In the genomic region with DNA sequence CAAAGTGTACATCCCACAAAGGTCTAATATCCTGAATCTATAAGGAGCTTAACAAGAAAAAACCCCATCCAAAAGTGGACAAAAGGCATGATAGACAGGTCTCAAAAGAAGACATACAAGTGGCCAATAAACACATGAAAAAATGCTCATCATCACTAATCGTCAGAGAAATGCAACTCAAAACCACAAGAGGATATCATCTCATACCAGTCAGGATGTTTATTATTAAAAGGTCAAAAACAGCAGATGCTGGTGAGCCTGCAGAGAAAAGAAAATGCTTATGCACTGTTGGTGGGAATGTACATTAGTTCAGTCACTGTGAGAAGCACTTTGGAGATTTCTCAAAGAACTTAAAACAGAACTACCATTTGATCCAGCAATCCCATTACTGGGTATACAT, we compare ENCODE assay signal across 18 cellular contexts. TPM values are rescaled to one million over a fixed set of nuclear protein-coding genes. Genes with fewer than 3 reads are reported as not detected.
DNase-seq lines count a peak whose midpoint lies in the region; ATAC-seq and TF ChIP-seq lines count a peak whose summit lies in the region.
"Had no signal": no experiment of that assay in that cellular context is flagged by ENCODE, and none has a peak within 500 bp of the region (broad histone marks: within the 10 kb centered on the region; RNA-seq: fewer than 3 reads in every experiment).

No MANE protein-coding gene starts in this region.

- intact Hi-C loops in vagina (cut with DNase I) = no loop called here

- peak overlapping the region in 1 of 2 donors; percentile 29 for H3K4me3 Mint-ChIP-seq in activated T-cell treated with anti-CD3 and anti-CD28 coated beads, Interleukin-2, amount 50 U/mL, for 72 hours
- H3K4me3 Mint-ChIP-seq in T-helper 17 cell (no peak overlapping the region), osteocyte (ENCODE audit: unreplicated experiment) (no peak overlapping the region)
- H3K4me3 Mint-ChIP-seq in central memory CD8-positive, alpha-beta T cell = peak overlapping the region; percentile 24
- H3K4me3 Mint-ChIP-seq: activated naive CD8-positive, alpha-beta T cell had no signal

- H3K4me3 ChIP-seq in vagina = no peak overlapping the region
- H3K4me3 ChIP-seq: ovary, tibial artery had no signal

- H3K9me3 ChIP-seq in T-helper 17 cell (ENCODE audit: control insufficient read depth, low read length, poor library complexity, severe bottlenecking) (no peaks in the 10 kb centered on the region), vagina (no peaks in the 10 kb centered on the region)
- H3K9me3 ChIP-seq: ovary had no signal

- no peak overlapping the region for H3K27ac ChIP-seq in vagina
- H3K27ac ChIP-seq: ovary, tibial artery had no signal

- peak in 1 of 2 donors; percentile 58 for ATAC-seq in activated T-cell treated with anti-CD3 and anti-CD28 coated beads, Interleukin-2, amount 50 U/mL, for 72 hours (replicated peaks in 1 of 2)
- ATAC-seq in T-helper 17 cell = peak; percentile 71
- peak; percentile 86 for ATAC-seq in central memory CD8-positive, alpha-beta T cell (replicated peaks; ENCODE audit: extremely low read depth, poor library complexity, severe bottlenecking)

- H3K27me3 ChIP-seq in vagina = no peaks in the 10 kb centered on the region
- H3K27me3 ChIP-seq: ovary, tibial artery had no signal

- no peak for TF ChIP-seq POLR2A in vagina (IDR thresholded peaks at IDR 0.05)

- H3K27me3 Mint-ChIP-seq in activated T-cell treated with anti-CD3 and anti-CD28 coated beads, Interleukin-2, amount 50 U/mL, for 72 hours (ENCODE audit: low read depth) = no peaks in the 10 kb centered on the region
- H3K27me3 Mint-ChIP-seq in T-helper 17 cell = no peaks in the 10 kb centered on the region
- no peaks in the 10 kb centered on the region for H3K27me3 Mint-ChIP-seq in central memory CD8-positive, alpha-beta T cell
- H3K27me3 Mint-ChIP-seq in osteocyte (ENCODE audit: unreplicated experiment) = peaks cover 24% of the 10 kb centered on the region
- H3K27me3 Mint-ChIP-seq: activated naive CD8-positive, alpha-beta T cell had no signal

- no peak for TF ChIP-seq CTCF in vagina (IDR thresholded peaks at IDR 0.05)
- no peak for TF ChIP-seq CTCF in osteocyte (IDR thresholded peaks at IDR 0.05)

- no peaks in the 10 kb centered on the region for H3K4me1 ChIP-seq in vagina
- H3K4me1 ChIP-seq: tibial artery had no signal

- peak overlapping the region; percentile 80 for H3K27ac Mint-ChIP-seq in activated T-cell treated with anti-CD3 and anti-CD28 coated beads, Interleukin-2, amount 50 U/mL, for 72 hours
- H3K27ac Mint-ChIP-seq in T-helper 17 cell = peak overlapping the region; percentile 83
- peak overlapping the region; percentile 93 for H3K27ac Mint-ChIP-seq in central memory CD8-positive, alpha-beta T cell (ENCODE audit: low read depth)
- H3K27ac Mint-ChIP-seq in osteocyte (ENCODE audit: unreplicated experiment) = no peak overlapping the region
- H3K27ac Mint-ChIP-seq: activated naive CD8-positive, alpha-beta T cell had no signal

- peaks cover 0 to under 1% of the 10 kb centered on the region in 2 donors for H3K36me3 Mint-ChIP-seq in activated T-cell treated with anti-CD3 and anti-CD28 coated beads, Interleukin-2, amount 50 U/mL, for 72 hours (ENCODE audit: insufficient read depth in 2 of 2)
- H3K36me3 Mint-ChIP-seq in T-helper 17 cell (ENCODE audit: low read depth) (peaks cover 2% of the 10 kb centered on the region), osteocyte (ENCODE audit: unreplicated experiment) (no peaks in the 10 kb centered on the region)
- H3K36me3 Mint-ChIP-seq in central memory CD8-positive, alpha-beta T cell (ENCODE audit: insufficient read depth) = no peaks in the 10 kb centered on the region

- DNase-seq in activated T-cell treated with anti-CD3 and anti-CD28 coated beads, Interleukin-2, amount 50 U/mL, for 72 hours = no peak
- no peak for DNase-seq in activated T-cell treated with anti-CD3 and anti-CD28 coated beads, Interleukin-2, amount 50 U/mL, for 48 hours
- DNase-seq in T-helper 17 cell = no peak
- DNase-seq in central memory CD8-positive, alpha-beta T cell (ENCODE audit: low spot score in 2 of 2) = no peak
- DNase-seq in smooth muscle cell of the brain vasculature (ENCODE audit: low read depth, low spot score) = peak; percentile 74
- no peak for DNase-seq in vagina (ENCODE audit: extremely low spot score in 2 of 2)
- no peak for DNase-seq in osteocyte (ENCODE audit: extremely low spot score, unreplicated experiment)
- no peak for DNase-seq in NCI-H1105 treated with DMSO at 0.1 percent for 48 hours (lab: John Stamatoyannopoulos, UW)
- DNase-seq: ACHN; DMS79 treated with DMSO at 0.1 percent for 48 hours; NCI-H1694; NCI-H526; ovary; Right ventricle myocardium superior; stimulated activated CD4-positive, alpha-beta T cell treated with anti-CD3 and anti-CD28 coated beads, Interleukin-15, amount 100 ng/mL, for 24 hours; tibial artery had no signal

- peaks cover 2 to 3% of the 10 kb centered on the region in 2 donors for H3K9me3 Mint-ChIP-seq in activated T-cell treated with anti-CD3 and anti-CD28 coated beads, Interleukin-2, amount 50 U/mL, for 72 hours
- no peaks in the 10 kb centered on the region for H3K9me3 Mint-ChIP-seq in central memory CD8-positive, alpha-beta T cell
- no peaks in the 10 kb centered on the region for H3K9me3 Mint-ChIP-seq in osteocyte (ENCODE audit: unreplicated experiment)

- peaks cover 13% of the 10 kb centered on the region for H3K4me1 Mint-ChIP-seq in activated T-cell treated with anti-CD3 and anti-CD28 coated beads, Interleukin-2, amount 50 U/mL, for 72 hours (ENCODE audit: low read depth)
- H3K4me1 Mint-ChIP-seq in T-helper 17 cell (peaks cover 17% of the 10 kb centered on the region), osteocyte (ENCODE audit: unreplicated experiment) (peaks cover 4% of the 10 kb centered on the region)
- peaks cover 20% of the 10 kb centered on the region for H3K4me1 Mint-ChIP-seq in central memory CD8-positive, alpha-beta T cell

- H3K36me3 ChIP-seq in vagina = no peaks in the 10 kb centered on the region
- H3K36me3 ChIP-seq: ovary, tibial artery had no signal

RNA-seq across cellular contexts. Expression of a gene that starts 12.7 kb away (rescaled TPM):
- total RNA-seq in activated T-cell treated with anti-CD3 and anti-CD28 coated beads, Interleukin-2, amount 50 U/mL, for 72 hours = under 1 TPM; 0.37 to 0.38 TPM
- total RNA-seq in T-helper 17 cell = 1 to 10 TPM in 1 of 2 donors, under 1 TPM in 1; 0.72 to 9.7 TPM
- total RNA-seq in vagina = 2.7 TPM
- not detected in 2 replicates for total RNA-seq in osteocyte
- total RNA-seq: dermis microvascular lymphatic vessel endothelial cell had no signal

RNA-seq across cellular contexts. Expression of a gene that starts 18.1 kb away (rescaled TPM):
- total RNA-seq in activated T-cell treated with anti-CD3 and anti-CD28 coated beads, Interleukin-2, amount 50 U/mL, for 72 hours = 100 to 1,000 TPM in 1 of 2 donors, 10 to 100 TPM in 1; 60.6 to 101 TPM
- 100 to 1,000 TPM in 1 of 2 donors, 10 to 100 TPM in 1; 80.8 to 110 TPM for total RNA-seq in T-helper 17 cell
- 43.5 TPM for total RNA-seq in vagina
- 7.3 and 8.5 TPM in 2 replicates for total RNA-seq in osteocyte

RNA-seq across cellular contexts. Expression of a gene that starts 27.6 kb away (rescaled TPM):
- total RNA-seq in activated T-cell treated with anti-CD3 and anti-CD28 coated beads, Interleukin-2, amount 50 U/mL, for 72 hours = 1 to 10 TPM; 1.7 to 2.8 TPM
- total RNA-seq in T-helper 17 cell (under 1 TPM in 1 of 2 donors, not detected in 1; 0.60 TPM), vagina (0.74 TPM), osteocyte (not detected in 2 replicates)
- total RNA-seq: dermis microvascular lymphatic vessel endothelial cell had no signal

RNA-seq across cellular contexts. Expression of a gene that starts 44.6 kb away (rescaled TPM):
- total RNA-seq in activated T-cell treated with anti-CD3 and anti-CD28 coated beads, Interleukin-2, amount 50 U/mL, for 72 hours = under 1 TPM in 1 of 2 donors, not detected in 1; 0.35 TPM
- under 1 TPM in 1 of 2 donors, not detected in 1; 0.63 TPM for total RNA-seq in T-helper 17 cell
- not detected for total RNA-seq in vagina
- total RNA-seq in osteocyte = not detected in 2 replicates
- total RNA-seq: dermis microvascular lymphatic vessel endothelial cell had no signal
